In genomic region chr1:40476924-40477679, GRCh38 we compare ENCODE assay signal across 1 cellular context.
TF ChIP-seq lines count a peak whose summit lies in the region.

TSS of gene ZFP69 (plus strand) at chr1:40477290. CDS start at chr1:40479362, 2,072 bp downstream.

TF ChIP-seq in SK-N-SH, 30 proteins besides CTCF, POLR2A, EP300 and RAD21 (continued from another document):
- TF ChIP-seq FOXM1 (IDR thresholded peaks at IDR 0.05; ENCODE audit: low read depth) (no peak), SMC3 (IDR thresholded peaks at IDR 0.05; ENCODE audit: low read depth, low read length) (no peak), ZBTB33 (IDR thresholded peaks at IDR 0.05; ENCODE audit: borderline replicate concordance, low read depth) (no peak), GATA2 (CRISPR knock-in tag; IDR thresholded peaks at IDR 0.05) (no peak)
